Comparison of ENCODE assay signal across 23 cellular contexts in genomic region chr10:19046709-19047108, GRCh38. TPM values are rescaled to one million over a fixed set of nuclear protein-coding genes. Genes with fewer than 3 reads are reported as not detected.
"Had no signal": no experiment of that assay in that cellular context is flagged by ENCODE, and none has a peak within 500 bp of the region (broad histone marks: within the 10 kb centered on the region; RNA-seq: fewer than 3 reads in every experiment).

No MANE protein-coding gene starts in this region.

- ATAC-seq: left lobe of liver; natural killer cell treated with Interleukin-12 subunit alpha and Interleukin-12 subunit beta and Interleukin-15 and Interleukin-18, amount 100 ng/mL, for 72 hours; pancreas; psoas muscle; right lobe of liver; stimulated activated naive B cell treated with anti-CD40 and anti-IgM and Interleukin-4, amounts not matched to agents 10 μg/mL and 1 μg/mL and 100 μg/mL, for 72 hours had no signal

- H3K27me3 Mint-ChIP-seq: natural killer cell treated with Interleukin-12 subunit alpha and Interleukin-12 subunit beta and Interleukin-15 and Interleukin-18, amount 100 ng/mL, for 72 hours; stimulated activated naive B cell treated with anti-CD40 and anti-IgM and Interleukin-4, amounts not matched to agents 10 μg/mL and 1 μg/mL and 100 μg/mL, for 72 hours had no signal

- H3K27me3 ChIP-seq: pancreas, right lobe of liver, spleen, stomach, transverse colon had no signal

- H3K27ac ChIP-seq: coronary artery, pancreas, psoas muscle, right lobe of liver, spleen, stomach, thoracic aorta, transverse colon had no signal

- H3K27ac Mint-ChIP-seq: natural killer cell treated with Interleukin-12 subunit alpha and Interleukin-12 subunit beta and Interleukin-15 and Interleukin-18, amount 100 ng/mL, for 72 hours; stimulated activated naive B cell treated with anti-CD40 and anti-IgM and Interleukin-4, amounts not matched to agents 10 μg/mL and 1 μg/mL and 100 μg/mL, for 72 hours had no signal

- H3K4me3 Mint-ChIP-seq: natural killer cell treated with Interleukin-12 subunit alpha and Interleukin-12 subunit beta and Interleukin-15 and Interleukin-18, amount 100 ng/mL, for 72 hours; stimulated activated naive B cell treated with anti-CD40 and anti-IgM and Interleukin-4, amounts not matched to agents 10 μg/mL and 1 μg/mL and 100 μg/mL, for 72 hours had no signal

- DNase-seq: effector CD8-positive, alpha-beta T cell; foreskin melanocyte; head of caudate nucleus; hippocampal formation; mammary epithelial cell; occipital lobe; pancreas; psoas muscle; retina; right lobe of liver; spleen; stimulated activated CD4-positive, alpha-beta T cell treated with anti-CD3 and anti-CD28 coated beads, Interleukin-15, amount 100 ng/mL, for 24 hours; stimulated activated CD4-positive, alpha-beta T cell treated with anti-CD3 and anti-CD28 coated beads, Interleukin-1b, Interleukin-23, amount 100 ng/mL, for 48 hours; stimulated activated CD4-positive, alpha-beta T cell treated with anti-CD3 and anti-CD28 coated beads, Interleukin-4, amount 100 ng/mL, for 24 hours; stimulated activated naive B cell treated with anti-CD40 and anti-IgM and Interleukin-4, amounts not matched to agents 10 μg/mL and 1 μg/mL and 100 μg/mL, for 72 hours; stomach; substantia nigra; transverse colon had no signal

- H3K36me3 Mint-ChIP-seq: natural killer cell treated with Interleukin-12 subunit alpha and Interleukin-12 subunit beta and Interleukin-15 and Interleukin-18, amount 100 ng/mL, for 72 hours; stimulated activated naive B cell treated with anti-CD40 and anti-IgM and Interleukin-4, amounts not matched to agents 10 μg/mL and 1 μg/mL and 100 μg/mL, for 72 hours had no signal

- H3K9me3 ChIP-seq: pancreas, psoas muscle, right lobe of liver, spleen, thoracic aorta, transverse colon had no signal

- H3K36me3 ChIP-seq: pancreas, right lobe of liver, spleen, stomach, thoracic aorta, transverse colon had no signal

- H3K4me3 ChIP-seq: coronary artery, pancreas, psoas muscle, right lobe of liver, spleen, stomach, thoracic aorta, transverse colon had no signal

- H3K4me1 ChIP-seq: pancreas, psoas muscle, right lobe of liver, spleen, stomach had no signal

- H3K4me1 Mint-ChIP-seq: stimulated activated naive B cell treated with anti-CD40 and anti-IgM and Interleukin-4, amounts not matched to agents 10 μg/mL and 1 μg/mL and 100 μg/mL, for 72 hours had no signal

RNA-seq across cellular contexts. Expression of gene MALRD1, which starts 1.9 kb away (rescaled TPM):
- total RNA-seq: dermis microvascular lymphatic vessel endothelial cell, left lobe of liver had no signal
- polyA plus RNA-seq: mammary epithelial cell had no signal
